Comparison of ENCODE assay signal across 8 cellular contexts in the genomic region with DNA sequence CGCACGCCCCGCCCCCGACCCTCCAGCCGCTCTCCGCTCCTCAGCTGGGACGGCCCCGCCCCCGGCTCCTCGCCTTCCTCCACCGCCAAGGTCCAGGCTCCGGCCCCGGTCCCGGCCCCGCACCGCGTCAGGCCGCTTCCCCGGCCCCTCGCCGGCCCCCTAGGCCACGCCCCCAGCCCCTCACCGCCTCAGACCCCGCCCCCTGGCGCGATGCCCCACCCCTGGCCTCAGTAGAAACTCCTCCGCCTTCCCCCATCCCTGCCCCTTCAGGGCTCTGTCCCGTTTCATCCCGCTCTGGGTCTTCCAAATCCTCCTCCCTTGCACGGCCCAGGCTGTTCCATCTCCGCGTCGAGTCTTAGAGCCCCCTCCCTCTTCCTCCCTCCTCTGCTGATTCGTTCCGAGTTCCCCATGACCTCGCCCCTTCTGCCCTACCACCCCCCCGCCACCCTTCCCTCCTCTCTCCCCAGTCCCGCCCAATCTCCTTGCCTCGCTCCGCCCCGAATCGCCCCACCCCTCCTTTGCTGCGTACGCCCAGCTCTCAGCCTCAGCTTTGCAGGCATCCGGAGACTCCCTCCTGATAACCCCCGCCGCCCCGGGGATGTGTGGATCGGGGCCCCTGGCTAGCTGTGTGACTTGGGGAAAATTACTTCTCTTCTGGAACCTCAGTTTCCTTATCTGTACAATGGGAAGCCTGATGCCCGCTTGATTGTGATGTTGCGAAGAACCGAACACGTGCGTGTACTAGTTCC. TPM values are rescaled to one million over a fixed set of nuclear protein-coding genes. Genes with fewer than 3 reads are reported as not detected.
DNase-seq lines count a peak whose midpoint lies in the region; ATAC-seq and TF ChIP-seq lines count a peak whose summit lies in the region.

No MANE protein-coding gene starts in this region.

- TF ChIP-seq CTCF in lower lobe of right lung (IDR thresholded peaks at IDR 0.05): no peak

- peaks cover 29% of the 10 kb centered on the region for H3K4me1 ChIP-seq in lower lobe of right lung

- intact Hi-C loops in lower lobe of right lung (cut with DNase I): no loop called here

- H3K9me3 ChIP-seq in lower lobe of right lung: no peaks in the 10 kb centered on the region

- H3K27me3 ChIP-seq in lower lobe of right lung (ENCODE audit: low read depth): no peaks in the 10 kb centered on the region

- H3K36me3 ChIP-seq in lower lobe of right lung: no peaks in the 10 kb centered on the region

- DNase-seq in ELF-1 (ENCODE audit: low read depth, low spot score) (peak; percentile 87), NCI-H69 (lab: John Stamatoyannopoulos, UW) (peak; percentile 86), lower lobe of right lung (peak; percentile 93)
- DNase-seq in activated CD8-positive, alpha-beta memory T cell treated with anti-CD3 and anti-CD28 coated beads for 1 hour (ENCODE audit: extremely low read depth in 1 of 2, low read depth in 1 of 2): peak; percentile 80 to 83
- DNase-seq in effector CD4-positive, alpha-beta T cell: peak; percentile 86
- DNase-seq in stimulated activated CD4-positive, alpha-beta T cell treated with anti-CD3 and anti-CD28 coated beads, TNF-alpha, amount 100 ng/mL, for 1 hour (ENCODE audit: low read depth in 3 of 3, low spot score in 1 of 3): peak; percentile 61 to 81 (median 81)

- H3K27ac ChIP-seq in lower lobe of right lung: peak overlapping the region; percentile 84

- peak overlapping the region; percentile 82 for H3K4me3 ChIP-seq in lower lobe of right lung

- ATAC-seq in HG03066 (IDR thresholded peaks at IDR 0.05; ENCODE audit: low read depth, unreplicated experiment) (peak; percentile 57), lower lobe of right lung (peak; percentile 95 to 96), HG03097 (IDR thresholded peaks at IDR 0.05; ENCODE audit: low FRiP score, unreplicated experiment) (no peak)

RNA-seq across cellular contexts. Expression of a gene that starts 0.4 kb away (rescaled TPM):
- 34.5 TPM for total RNA-seq in lower lobe of right lung

RNA-seq across cellular contexts. Expression of a gene that starts 46.6 kb away (rescaled TPM):
- total RNA-seq in lower lobe of right lung: 1.1 TPM

RNA-seq across cellular contexts. Expression of a gene that starts 59.9 kb away (rescaled TPM):
- 41.9 TPM for total RNA-seq in lower lobe of right lung
